In the genomic region with DNA sequence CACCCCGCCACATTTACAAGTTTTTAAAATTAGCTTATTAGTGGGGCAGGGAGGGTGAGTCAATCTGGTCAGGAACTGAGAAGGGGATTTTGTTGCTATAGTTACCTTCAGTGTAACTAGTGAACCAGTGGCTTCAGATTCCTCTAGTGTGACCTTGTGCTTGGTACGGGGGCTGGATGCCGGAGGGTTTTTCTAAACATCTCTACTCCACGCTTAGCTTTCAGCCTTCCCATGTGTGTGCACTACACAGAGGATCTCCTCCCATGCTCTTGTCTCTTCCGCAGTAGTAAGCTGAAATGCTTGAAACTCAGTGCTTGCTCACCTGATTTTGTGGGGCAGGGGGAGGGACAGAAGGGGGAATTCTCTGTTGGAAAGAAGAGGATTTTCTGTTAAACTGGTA, we compare ENCODE assay signal across 9 cellular contexts.
DNase-seq lines count a peak whose midpoint lies in the region; ATAC-seq lines count a peak whose summit lies in the region.
"Had no signal": no experiment of that assay in that cellular context is flagged by ENCODE, and none has a peak within 500 bp of the region (broad histone marks: within the 10 kb centered on the region; RNA-seq: fewer than 3 reads in every experiment).

No MANE protein-coding gene starts in this region.

- H3K4me1 ChIP-seq in right cardiac atrium (ENCODE audit: control insufficient read depth, insufficient read depth, low read length) = no peaks in the 10 kb centered on the region

- no peaks in the 10 kb centered on the region for H3K27me3 Mint-ChIP-seq in effector memory CD8-positive, alpha-beta T cell

- H3K9me3 Mint-ChIP-seq in effector memory CD8-positive, alpha-beta T cell = no peaks in the 10 kb centered on the region

- peaks cover 24 to 30% of the 10 kb centered on the region in 2 donors for H3K4me1 Mint-ChIP-seq in effector memory CD8-positive, alpha-beta T cell (ENCODE audit: low read depth in 2 of 2)

- no peaks in the 10 kb centered on the region for H3K9me3 ChIP-seq in right cardiac atrium (ENCODE audit: control insufficient read depth, low read length)

- peak overlapping the region in 1 of 2 donors; percentile 4 for H3K27ac Mint-ChIP-seq in effector memory CD8-positive, alpha-beta T cell

- no peak overlapping the region for H3K27ac ChIP-seq in right cardiac atrium (ENCODE audit: low read length)
- H3K27ac ChIP-seq: VCaP had no signal

- DNase-seq in Caki2 (ENCODE audit: low read depth) (peak; percentile 41), right cardiac atrium (no peak), DMS153 (lab: John Stamatoyannopoulos, UW) (no peak), left ventricle myocardium superior (no peak)
- no peak for DNase-seq in effector memory CD8-positive, alpha-beta T cell
- DNase-seq in activated CD4-positive, alpha-beta T cell treated with anti-CD3 and anti-CD28 coated beads, Interleukin-2, amount 50 U/mL, for 1 hour = no peak

- H3K27me3 ChIP-seq in right cardiac atrium (ENCODE audit: control insufficient read depth, insufficient read depth) = no peaks in the 10 kb centered on the region

- no peak overlapping the region for H3K4me3 Mint-ChIP-seq in effector memory CD8-positive, alpha-beta T cell

- intact Hi-C loops in right cardiac atrium (cut with DNase I) (no loop called here), left ventricle myocardium superior (cut with micrococcal nuclease) (no loop called here)

- peak; percentile 88 for ATAC-seq in GM19372 (IDR thresholded peaks at IDR 0.05; ENCODE audit: low read depth, unreplicated experiment)
- peak; percentile 88 for ATAC-seq in HG03139 (IDR thresholded peaks at IDR 0.05; ENCODE audit: unreplicated experiment)
- ATAC-seq in effector memory CD8-positive, alpha-beta T cell (replicated peaks) = peak; percentile 84
- ATAC-seq in right cardiac atrium = no peak
- no peak for ATAC-seq in left ventricle myocardium superior

- in situ Hi-C loops in Caki2 (cut with HindIII; ENCODE audit: low pct_unique_long_range_greater_than_20kb, low sequenced_read_pairs) = no loop called here

- no peak overlapping the region for H3K4me3 ChIP-seq in right cardiac atrium (ENCODE audit: low read length)

- 83% methylated on average over 5 of the region's 5 CpGs for WGBS in right cardiac atrium

- no peaks in the 10 kb centered on the region for H3K36me3 Mint-ChIP-seq in effector memory CD8-positive, alpha-beta T cell (ENCODE audit: insufficient read depth)

Comparison
In these comparisons a context has a peak if more than half of its experiments do, and no peak if none do; other contexts are left out.
1. ATAC-seq: peak in GM19372 (single experiment), HG03139 (single experiment) and effector memory CD8-positive, alpha-beta T cell (single experiment); none in right cardiac atrium (0 of 2) and left ventricle myocardium superior (single experiment).